1 cellular context compared by ENCODE assay signal in genomic region chr1:33317946-33318345, GRCh38.
TF ChIP-seq lines count a peak whose summit lies in the region.

No MANE protein-coding gene starts in this region.

TF ChIP-seq in SK-N-SH, 30 proteins besides CTCF, POLR2A, EP300 and RAD21 (continued from another document):
- TF ChIP-seq YY1 (IDR thresholded peaks at IDR 0.05; ENCODE audit: low read depth), result no peak
- TF ChIP-seq RXRA (IDR thresholded peaks at IDR 0.05; ENCODE audit: borderline replicate concordance, low read depth), result no peak
- no peak for TF ChIP-seq GABPA (IDR thresholded peaks at IDR 0.05; ENCODE audit: low read depth)
- TF ChIP-seq FOXM1 (IDR thresholded peaks at IDR 0.05; ENCODE audit: low read depth), result no peak
- no peak for TF ChIP-seq CHD2 (IDR thresholded peaks at IDR 0.05; ENCODE audit: low read length, partially characterized antibody)
- no peak for TF ChIP-seq TCF12 (IDR thresholded peaks at IDR 0.05)
- TF ChIP-seq RCOR1 (IDR thresholded peaks at IDR 0.05; ENCODE audit: low read length), result no peak
- no peak for TF ChIP-seq GATA2 (CRISPR knock-in tag; IDR thresholded peaks at IDR 0.05)
- no peak for TF ChIP-seq MAX (IDR thresholded peaks at IDR 0.05; ENCODE audit: low read depth)
